Comparison of ENCODE assay signal across 23 cellular contexts in genomic region chr11:35046606-35047005, GRCh38.
DNase-seq lines count a peak whose midpoint lies in the region; ATAC-seq and TF ChIP-seq lines count a peak whose summit lies in the region.
"Had no signal": no experiment of that assay in that cellular context is flagged by ENCODE, and none has a peak within 500 bp of the region (broad histone marks: within the 10 kb centered on the region; RNA-seq: fewer than 3 reads in every experiment).

No MANE protein-coding gene starts in this region.

- no TSS peak for BruUV-seq in mammary epithelial cell (replicated peaks; lab: Mats Ljungman, UMichigan)

- H3K27ac Mint-ChIP-seq in stimulated activated naive CD8-positive, alpha-beta T cell treated with anti-CD3 and anti-CD28 coated beads, Interleukin-15, Interleukin-2, amounts not matched to agents 100 ng/mL and 50 ng/mL, for 24 hours = peak overlapping the region; percentile 87
- peak overlapping the region; percentile 70 for H3K27ac Mint-ChIP-seq in activated CD4-positive, alpha-beta memory T cell treated with anti-CD3 and anti-CD28 coated beads for 36 hours
- H3K27ac Mint-ChIP-seq in effector memory CD8-positive, alpha-beta T cell = peak overlapping the region; percentile 98 to 100

- intact Hi-C loops in activated CD4-positive, alpha-beta memory T cell treated with anti-CD3 and anti-CD28 coated beads for 36 hours (cut with micrococcal nuclease) = no loop called here
- intact Hi-C loops in mammary epithelial cell (cut with micrococcal nuclease) = no loop called here

- CTCF ChIA-PET in activated CD4-positive, alpha-beta memory T cell treated with anti-CD3 and anti-CD28 coated beads for 36 hours (lab: Charles Lee) = interaction anchor here (1.0 to 1.4 kb wide), 4 partner anchors 12 to 117 kb away, joined by 3 to 5 read pairs (median 4); no protein-coding TSS in a partner anchor
- CTCF ChIA-PET in mammary epithelial cell (lab: Charles Lee; ENCODE audit: low non-redundant PET) = no interaction called here

- H3K4me3 Mint-ChIP-seq in stimulated activated naive CD8-positive, alpha-beta T cell treated with anti-CD3 and anti-CD28 coated beads, Interleukin-15, Interleukin-2, amounts not matched to agents 100 ng/mL and 50 ng/mL, for 24 hours = no peak overlapping the region
- no peak overlapping the region for H3K4me3 Mint-ChIP-seq in activated CD4-positive, alpha-beta memory T cell treated with anti-CD3 and anti-CD28 coated beads for 36 hours
- H3K4me3 Mint-ChIP-seq in effector memory CD8-positive, alpha-beta T cell = peak overlapping the region; percentile 36 to 82

- peaks cover 11% of the 10 kb centered on the region for H3K36me3 Mint-ChIP-seq in stimulated activated naive CD8-positive, alpha-beta T cell treated with anti-CD3 and anti-CD28 coated beads, Interleukin-15, Interleukin-2, amounts not matched to agents 100 ng/mL and 50 ng/mL, for 24 hours (ENCODE audit: low read depth)
- H3K36me3 Mint-ChIP-seq in activated CD4-positive, alpha-beta memory T cell treated with anti-CD3 and anti-CD28 coated beads for 36 hours = peaks cover 6% of the 10 kb centered on the region
- peaks cover 29% of the 10 kb centered on the region for H3K36me3 Mint-ChIP-seq in effector memory CD8-positive, alpha-beta T cell (ENCODE audit: insufficient read depth)

- DNase-seq in stimulated activated naive CD8-positive, alpha-beta T cell treated with anti-CD3 and anti-CD28 coated beads, Interleukin-15, Interleukin-2, amounts not matched to agents 100 U/mL and 50 U/mL, for 24 hours = no peak
- no peak for DNase-seq in activated CD4-positive, alpha-beta memory T cell treated with anti-CD3 and anti-CD28 coated beads for 36 hours
- DNase-seq in effector memory CD8-positive, alpha-beta T cell = peak in 1 of 3 experiments; percentile 14
- DNase-seq in mammary epithelial cell (no peak), Ammon's horn (ENCODE audit: low spot score) (no peak), superior temporal gyrus (ENCODE audit: extremely low spot score) (no peak), NCI-H2029 (lab: John Stamatoyannopoulos, UW) (no peak)
- DNase-seq: ACHN, dorsolateral prefrontal cortex, hippocampal formation, islet precursor cell, NCI-H1694 treated with DMSO at 0.1 percent for 48 hours, NCI-H2227 treated with DMSO at 0.1 percent for 48 hours, NCI-H82, nucleus accumbens, PC-3, WERI-Rb-1 had no signal

- no peak overlapping the region for H3K27ac ChIP-seq in mammary epithelial cell (ENCODE audit: insufficient read depth, low read depth, low read length)
- H3K27ac ChIP-seq: cardiac muscle cell, dorsolateral prefrontal cortex, epithelial cell of prostate, suprapubic skin, vagina, WERI-Rb-1 had no signal

- no peak for TF ChIP-seq CTCF in mammary epithelial cell (conservative IDR thresholded peaks at IDR 0.05 in 1 of 2, IDR thresholded peaks at IDR 0.05 in 1 of 2; ENCODE audit: extremely low read depth in 1 of 2, insufficient read depth in 1 of 2, low read depth in 1 of 2, low read length in 2 of 2)

- H4K20me1 ChIP-seq in mammary epithelial cell (ENCODE audit: insufficient read depth, low read length) = no peaks in the 10 kb centered on the region

- H3K27me3 Mint-ChIP-seq in stimulated activated naive CD8-positive, alpha-beta T cell treated with anti-CD3 and anti-CD28 coated beads, Interleukin-15, Interleukin-2, amounts not matched to agents 100 ng/mL and 50 ng/mL, for 24 hours = no peaks in the 10 kb centered on the region
- no peaks in the 10 kb centered on the region for H3K27me3 Mint-ChIP-seq in activated CD4-positive, alpha-beta memory T cell treated with anti-CD3 and anti-CD28 coated beads for 36 hours
- no peaks in the 10 kb centered on the region for H3K27me3 Mint-ChIP-seq in effector memory CD8-positive, alpha-beta T cell

- H3K9ac ChIP-seq in mammary epithelial cell (ENCODE audit: insufficient read depth, low read length) = no peak overlapping the region

- H2AFZ ChIP-seq in mammary epithelial cell (ENCODE audit: low read depth, low read length) = no peak overlapping the region

- peaks cover 15% of the 10 kb centered on the region for H3K9me3 Mint-ChIP-seq in stimulated activated naive CD8-positive, alpha-beta T cell treated with anti-CD3 and anti-CD28 coated beads, Interleukin-15, Interleukin-2, amounts not matched to agents 100 ng/mL and 50 ng/mL, for 24 hours
- H3K9me3 Mint-ChIP-seq in activated CD4-positive, alpha-beta memory T cell treated with anti-CD3 and anti-CD28 coated beads for 36 hours = no peaks in the 10 kb centered on the region
- H3K9me3 Mint-ChIP-seq in effector memory CD8-positive, alpha-beta T cell = no peaks in the 10 kb centered on the region

- no peaks in the 10 kb centered on the region for H3K27me3 ChIP-seq in mammary epithelial cell (ENCODE audit: insufficient read depth, low read length)
- H3K27me3 ChIP-seq: cardiac muscle cell, suprapubic skin, vagina had no signal

- no peak overlapping the region for H3K4me3 ChIP-seq in mammary epithelial cell (replicated peaks in 1 of 3; ENCODE audit: insufficient read depth in 1 of 3, low read depth in 2 of 3, low read length in 3 of 3)
- H3K4me3 ChIP-seq: cardiac muscle cell, dorsolateral prefrontal cortex, K562, suprapubic skin, vagina had no signal

- no peaks in the 10 kb centered on the region for H3K9me3 ChIP-seq in mammary epithelial cell (replicated peaks; ENCODE audit: insufficient read depth, low read length)
- H3K9me3 ChIP-seq: suprapubic skin, vagina had no signal

- no peak overlapping the region for H3K4me2 ChIP-seq in mammary epithelial cell (ENCODE audit: insufficient read depth, low read depth, low read length)

- dilution Hi-C loops in mammary epithelial cell (cut with HindIII; ENCODE audit: low sequenced_read_pairs) = no loop called here

- ATAC-seq in stimulated activated naive CD8-positive, alpha-beta T cell treated with anti-CD3 and anti-CD28 coated beads, Interleukin-15, Interleukin-2, amounts not matched to agents 100 U/mL and 50 U/mL, for 24 hours = no peak
- ATAC-seq in effector memory CD8-positive, alpha-beta T cell (replicated peaks) = no peak
- ATAC-seq: K562, PC-3 had no signal

- POLR2A ChIA-PET in activated CD4-positive, alpha-beta memory T cell treated with anti-CD3 and anti-CD28 coated beads for 36 hours (lab: Charles Lee) = interaction anchor here (0.7 to 1.4 kb wide), 3 partner anchors 40 to 127 kb away, joined by 3 read pairs; no protein-coding TSS in a partner anchor

- H3K79me2 ChIP-seq in mammary epithelial cell (ENCODE audit: insufficient read depth, low read length) = no peaks in the 10 kb centered on the region

- H3K4me1 Mint-ChIP-seq in stimulated activated naive CD8-positive, alpha-beta T cell treated with anti-CD3 and anti-CD28 coated beads, Interleukin-15, Interleukin-2, amounts not matched to agents 100 ng/mL and 50 ng/mL, for 24 hours (ENCODE audit: low read depth) = peaks cover 94% of the 10 kb centered on the region
- peaks cover 78% of the 10 kb centered on the region for H3K4me1 Mint-ChIP-seq in activated CD4-positive, alpha-beta memory T cell treated with anti-CD3 and anti-CD28 coated beads for 36 hours (ENCODE audit: low read depth)
- H3K4me1 Mint-ChIP-seq in effector memory CD8-positive, alpha-beta T cell (ENCODE audit: low read depth in 2 of 2) = peaks cover 53 to 68% of the 10 kb centered on the region in 2 donors

- in situ Hi-C loops in mammary epithelial cell (cut with MboI; ENCODE audit: low sequenced_read_pairs in 2 of 2) = no loop called here

- H3K36me3 ChIP-seq in mammary epithelial cell (ENCODE audit: insufficient read depth, low read length) = no peaks in the 10 kb centered on the region
- H3K36me3 ChIP-seq: cardiac muscle cell, suprapubic skin, vagina, WERI-Rb-1 had no signal

- peaks cover 8% of the 10 kb centered on the region for H3K4me1 ChIP-seq in mammary epithelial cell (ENCODE audit: insufficient read depth, low read length)
- H3K4me1 ChIP-seq: vagina had no signal

- WGBS in mammary epithelial cell (ENCODE audit: low coverage, missing lambda C conversion rate) = 86% methylated on average over 2 of the region's 2 CpGs

Comparison
In these comparisons a context has a peak if more than half of its experiments do, and no peak if none do; other contexts are left out.
1. H3K4me3 Mint-ChIP-seq: peak in effector memory CD8-positive, alpha-beta T cell (2 of 2); none in stimulated activated naive CD8-positive, alpha-beta T cell treated with anti-CD3 and anti-CD28 coated beads, Interleukin-15, Interleukin-2, amounts not matched to agents 100 ng/mL and 50 ng/mL, for 24 hours (single experiment) and activated CD4-positive, alpha-beta memory T cell treated with anti-CD3 and anti-CD28 coated beads for 36 hours (single experiment).
2. Peak in every context shown above with its lines, with median percentiles within 50 percentile points of each other: H3K27ac Mint-ChIP-seq.